12 cellular contexts compared by ENCODE assay signal in genomic region chr9:76603448-76603895, GRCh38.
DNase-seq lines count a peak whose midpoint lies in the region; ATAC-seq and TF ChIP-seq lines count a peak whose summit lies in the region.
"Had no signal": no experiment of that assay in that cellular context is flagged by ENCODE, and none has a peak within 500 bp of the region (broad histone marks: within the 10 kb centered on the region; RNA-seq: fewer than 3 reads in every experiment).

No MANE protein-coding gene starts in this region.

- no peak overlapping the region for H3K18ac ChIP-seq in neuronal stem cell (ENCODE audit: low read length)

- no peak overlapping the region for H4K91ac ChIP-seq in neuronal stem cell (ENCODE audit: low read depth, low read length, poor library complexity)

- no peak overlapping the region for H3K27ac ChIP-seq in right cardiac atrium (ENCODE audit: low read length)
- H3K27ac ChIP-seq in neuronal stem cell (replicated peaks; ENCODE audit: low read length), result no peak overlapping the region
- H3K27ac ChIP-seq in thyroid gland, result no peak overlapping the region
- H3K27ac ChIP-seq: BLaER1 had no signal

- no peaks in the 10 kb centered on the region for H3K79me1 ChIP-seq in neuronal stem cell (ENCODE audit: low read depth, low read length)

- H3K9me3 ChIP-seq in right cardiac atrium (ENCODE audit: control insufficient read depth, low read length) (no peaks in the 10 kb centered on the region), neuronal stem cell (replicated peaks in 1 of 2; ENCODE audit: control insufficient read depth in 2 of 2, insufficient read depth in 1 of 2, low read depth in 1 of 2, low read length in 2 of 2) (no peaks in the 10 kb centered on the region), thyroid gland (no peaks in the 10 kb centered on the region)
- H3K9me3 ChIP-seq: BLaER1 had no signal

- H2BK120ac ChIP-seq in neuronal stem cell (ENCODE audit: low read depth, low read length), result no peak overlapping the region

- H3K4me3 Mint-ChIP-seq in activated naive CD8-positive, alpha-beta T cell treated with anti-CD3 and anti-CD28 coated beads for 36 hours, result no peak overlapping the region
- H3K4me3 Mint-ChIP-seq: nephron had no signal

- H3K4me1 Mint-ChIP-seq in activated naive CD8-positive, alpha-beta T cell treated with anti-CD3 and anti-CD28 coated beads for 36 hours, result peaks cover 11% of the 10 kb centered on the region
- H3K4me1 Mint-ChIP-seq: nephron had no signal

- H3K4me3 ChIP-seq in right cardiac atrium (ENCODE audit: low read length) (no peak overlapping the region), neuronal stem cell (ENCODE audit: low read length in 2 of 2) (no peak overlapping the region), thyroid gland (replicated peaks in 1 of 3) (no peak overlapping the region)
- H3K4me3 ChIP-seq: BLaER1 had no signal

- no peak overlapping the region for H2BK12ac ChIP-seq in neuronal stem cell (ENCODE audit: low read length)

- H3K4me1 ChIP-seq in right cardiac atrium (ENCODE audit: control insufficient read depth, insufficient read depth, low read length), result peaks cover 2% of the 10 kb centered on the region
- H3K4me1 ChIP-seq in neuronal stem cell (ENCODE audit: control insufficient read depth in 2 of 2, insufficient read depth in 1 of 2, low read depth in 1 of 2, low read length in 2 of 2), result no peaks in the 10 kb centered on the region
- H3K4me1 ChIP-seq in thyroid gland, result peaks cover 0 to 23% of the 10 kb centered on the region in 2 donors

- H2AFZ ChIP-seq in neuronal stem cell (ENCODE audit: low read length), result no peak overlapping the region

- H3K4me2 ChIP-seq in neuronal stem cell (ENCODE audit: insufficient read depth, low read length, poor library complexity, severe bottlenecking), result no peak overlapping the region
- H3K4me2 ChIP-seq: BLaER1 had no signal

- ATAC-seq in right cardiac atrium, result peak; percentile 65 to 70
- no peak for ATAC-seq in GM19455 (IDR thresholded peaks at IDR 0.05; ENCODE audit: unreplicated experiment)
- ATAC-seq: PC-3 had no signal

- H4K8ac ChIP-seq in neuronal stem cell (ENCODE audit: low read depth, low read length), result no peak overlapping the region

- peaks cover 14% of the 10 kb centered on the region for H3K27me3 Mint-ChIP-seq in activated naive CD8-positive, alpha-beta T cell treated with anti-CD3 and anti-CD28 coated beads for 36 hours

- no peak overlapping the region for H3K23ac ChIP-seq in neuronal stem cell (ENCODE audit: low read depth, low read length, poor library complexity)

- H3K27me3 ChIP-seq in right cardiac atrium (ENCODE audit: control insufficient read depth, insufficient read depth) (no peaks in the 10 kb centered on the region), neuronal stem cell (ENCODE audit: control insufficient read depth in 3 of 3, insufficient read depth in 3 of 3, low read depth in 1 of 3, low read length in 3 of 3) (no peaks in the 10 kb centered on the region), thyroid gland (no peaks in the 10 kb centered on the region)
- H3K27me3 ChIP-seq: BLaER1 had no signal

- H2BK5ac ChIP-seq in neuronal stem cell (ENCODE audit: low read length), result no peak overlapping the region

- peak; percentile 14 for DNase-seq in AG08395 (ENCODE audit: low spot score)
- DNase-seq in HCEC 1CT, result peak; percentile 52
- DNase-seq in activated naive CD8-positive, alpha-beta T cell treated with anti-CD3 and anti-CD28 coated beads for 36 hours, result no peak
- DNase-seq in right cardiac atrium, result peak in 1 of 3 donors; percentile 39
- no peak for DNase-seq in neuronal stem cell (ENCODE audit: low spot score)
- no peak for DNase-seq in activated CD8-positive, alpha-beta memory T cell treated with anti-CD3 and anti-CD28 coated beads, Interleukin-2, amount 50 U/mL, for 4 hours
- no peak for DNase-seq in thyroid gland
- DNase-seq: erythroblast, PC-3 had no signal

- H3K14ac ChIP-seq in neuronal stem cell (ENCODE audit: low read length), result no peak overlapping the region

- H3K9ac ChIP-seq in neuronal stem cell (ENCODE audit: low read depth, low read length, poor library complexity), result no peak overlapping the region
- H3K9ac ChIP-seq: BLaER1 had no signal

- intact Hi-C loops in right cardiac atrium (cut with DNase I), result no loop called here
- intact Hi-C loops in thyroid gland (cut with DNase I), result no loop called here

- H2AK5ac ChIP-seq in neuronal stem cell (ENCODE audit: low read depth, low read length), result no peak overlapping the region

- peak overlapping the region; percentile 86 for H3K27ac Mint-ChIP-seq in activated naive CD8-positive, alpha-beta T cell treated with anti-CD3 and anti-CD28 coated beads for 36 hours

- no peak for TF ChIP-seq CTCF in thyroid gland (IDR thresholded peaks at IDR 0.05)

- H3K36me3 ChIP-seq in neuronal stem cell (replicated peaks in 1 of 2; ENCODE audit: control insufficient read depth in 2 of 2, insufficient read depth in 2 of 2, low read length in 2 of 2) (no peaks in the 10 kb centered on the region), thyroid gland (no peaks in the 10 kb centered on the region)
- H3K36me3 ChIP-seq: BLaER1 had no signal

- H2BK15ac ChIP-seq in neuronal stem cell (ENCODE audit: low read length), result no peak overlapping the region

- H3K4ac ChIP-seq in neuronal stem cell (ENCODE audit: low read length), result no peak overlapping the region

- TF ChIP-seq POLR2A in thyroid gland (IDR thresholded peaks at IDR 0.05), result no peak

- H3K36me3 Mint-ChIP-seq in activated naive CD8-positive, alpha-beta T cell treated with anti-CD3 and anti-CD28 coated beads for 36 hours, result no peaks in the 10 kb centered on the region

- no peaks in the 10 kb centered on the region for H3K9me3 Mint-ChIP-seq in activated naive CD8-positive, alpha-beta T cell treated with anti-CD3 and anti-CD28 coated beads for 36 hours
- H3K9me3 Mint-ChIP-seq: nephron had no signal

Comparison
In these comparisons a context has a peak if more than half of its experiments do, and no peak if none do; other contexts are left out.
1. DNase-seq: peak in AG08395 (single experiment) and HCEC 1CT (single experiment); none in activated naive CD8-positive, alpha-beta T cell treated with anti-CD3 and anti-CD28 coated beads for 36 hours (single experiment), neuronal stem cell (single experiment), activated CD8-positive, alpha-beta memory T cell treated with anti-CD3 and anti-CD28 coated beads, Interleukin-2, amount 50 U/mL, for 4 hours (single experiment) and thyroid gland (0 of 2).